1 cellular context compared by ENCODE assay signal in the genomic region with DNA sequence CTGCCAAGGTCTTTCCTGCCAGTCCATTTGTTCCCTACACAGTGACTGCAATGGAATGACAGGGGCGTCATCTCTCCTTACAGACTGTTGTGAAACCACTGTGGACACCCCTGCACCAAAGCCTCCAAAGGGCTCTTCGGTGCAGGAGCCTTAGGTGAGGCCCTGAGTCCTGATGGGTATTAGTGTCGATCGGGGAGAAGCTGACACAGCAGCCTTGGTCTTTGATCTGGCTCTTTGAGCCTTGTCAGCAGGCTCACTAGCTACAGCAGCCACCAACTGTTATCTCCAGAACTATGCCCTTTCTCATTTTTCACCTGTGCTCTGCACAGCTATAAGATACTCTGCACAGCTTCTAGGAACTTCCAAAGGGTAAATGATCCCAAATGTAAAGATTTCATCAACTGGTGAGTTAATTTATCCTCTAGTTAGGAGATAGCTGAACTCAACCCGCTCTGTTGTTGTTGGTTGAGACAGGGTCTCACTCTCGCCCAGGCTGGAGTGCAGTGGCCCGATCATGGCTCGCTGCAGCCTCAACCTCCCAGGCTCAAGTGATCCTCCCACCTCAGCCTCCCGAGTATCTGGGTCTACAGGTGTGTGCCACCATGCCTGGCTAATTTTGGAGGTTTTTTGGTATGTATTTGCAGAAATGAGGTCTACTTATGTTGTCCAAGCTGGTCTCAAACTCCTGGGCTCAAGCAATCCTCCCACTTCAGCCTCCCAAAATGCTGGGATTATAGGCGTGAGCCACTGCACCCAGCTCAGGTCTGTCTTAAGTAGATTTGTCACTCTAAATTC.
TF ChIP-seq lines count a peak whose summit lies in the region.

No MANE protein-coding gene starts in this region.

TF ChIP-seq in GM23338, 12 proteins besides CTCF, POLR2A, EP300 and RAD21:
- TF ChIP-seq EZH2 (IDR thresholded peaks at IDR 0.05; ENCODE audit: low read depth, unreplicated experiment), result no peak
- no peak for TF ChIP-seq STAT1 (IDR thresholded peaks at IDR 0.05; ENCODE audit: unreplicated experiment)
- TF ChIP-seq NANOG (IDR thresholded peaks at IDR 0.05; ENCODE audit: borderline replicate concordance), result no peak
- TF ChIP-seq, protein P1, sequence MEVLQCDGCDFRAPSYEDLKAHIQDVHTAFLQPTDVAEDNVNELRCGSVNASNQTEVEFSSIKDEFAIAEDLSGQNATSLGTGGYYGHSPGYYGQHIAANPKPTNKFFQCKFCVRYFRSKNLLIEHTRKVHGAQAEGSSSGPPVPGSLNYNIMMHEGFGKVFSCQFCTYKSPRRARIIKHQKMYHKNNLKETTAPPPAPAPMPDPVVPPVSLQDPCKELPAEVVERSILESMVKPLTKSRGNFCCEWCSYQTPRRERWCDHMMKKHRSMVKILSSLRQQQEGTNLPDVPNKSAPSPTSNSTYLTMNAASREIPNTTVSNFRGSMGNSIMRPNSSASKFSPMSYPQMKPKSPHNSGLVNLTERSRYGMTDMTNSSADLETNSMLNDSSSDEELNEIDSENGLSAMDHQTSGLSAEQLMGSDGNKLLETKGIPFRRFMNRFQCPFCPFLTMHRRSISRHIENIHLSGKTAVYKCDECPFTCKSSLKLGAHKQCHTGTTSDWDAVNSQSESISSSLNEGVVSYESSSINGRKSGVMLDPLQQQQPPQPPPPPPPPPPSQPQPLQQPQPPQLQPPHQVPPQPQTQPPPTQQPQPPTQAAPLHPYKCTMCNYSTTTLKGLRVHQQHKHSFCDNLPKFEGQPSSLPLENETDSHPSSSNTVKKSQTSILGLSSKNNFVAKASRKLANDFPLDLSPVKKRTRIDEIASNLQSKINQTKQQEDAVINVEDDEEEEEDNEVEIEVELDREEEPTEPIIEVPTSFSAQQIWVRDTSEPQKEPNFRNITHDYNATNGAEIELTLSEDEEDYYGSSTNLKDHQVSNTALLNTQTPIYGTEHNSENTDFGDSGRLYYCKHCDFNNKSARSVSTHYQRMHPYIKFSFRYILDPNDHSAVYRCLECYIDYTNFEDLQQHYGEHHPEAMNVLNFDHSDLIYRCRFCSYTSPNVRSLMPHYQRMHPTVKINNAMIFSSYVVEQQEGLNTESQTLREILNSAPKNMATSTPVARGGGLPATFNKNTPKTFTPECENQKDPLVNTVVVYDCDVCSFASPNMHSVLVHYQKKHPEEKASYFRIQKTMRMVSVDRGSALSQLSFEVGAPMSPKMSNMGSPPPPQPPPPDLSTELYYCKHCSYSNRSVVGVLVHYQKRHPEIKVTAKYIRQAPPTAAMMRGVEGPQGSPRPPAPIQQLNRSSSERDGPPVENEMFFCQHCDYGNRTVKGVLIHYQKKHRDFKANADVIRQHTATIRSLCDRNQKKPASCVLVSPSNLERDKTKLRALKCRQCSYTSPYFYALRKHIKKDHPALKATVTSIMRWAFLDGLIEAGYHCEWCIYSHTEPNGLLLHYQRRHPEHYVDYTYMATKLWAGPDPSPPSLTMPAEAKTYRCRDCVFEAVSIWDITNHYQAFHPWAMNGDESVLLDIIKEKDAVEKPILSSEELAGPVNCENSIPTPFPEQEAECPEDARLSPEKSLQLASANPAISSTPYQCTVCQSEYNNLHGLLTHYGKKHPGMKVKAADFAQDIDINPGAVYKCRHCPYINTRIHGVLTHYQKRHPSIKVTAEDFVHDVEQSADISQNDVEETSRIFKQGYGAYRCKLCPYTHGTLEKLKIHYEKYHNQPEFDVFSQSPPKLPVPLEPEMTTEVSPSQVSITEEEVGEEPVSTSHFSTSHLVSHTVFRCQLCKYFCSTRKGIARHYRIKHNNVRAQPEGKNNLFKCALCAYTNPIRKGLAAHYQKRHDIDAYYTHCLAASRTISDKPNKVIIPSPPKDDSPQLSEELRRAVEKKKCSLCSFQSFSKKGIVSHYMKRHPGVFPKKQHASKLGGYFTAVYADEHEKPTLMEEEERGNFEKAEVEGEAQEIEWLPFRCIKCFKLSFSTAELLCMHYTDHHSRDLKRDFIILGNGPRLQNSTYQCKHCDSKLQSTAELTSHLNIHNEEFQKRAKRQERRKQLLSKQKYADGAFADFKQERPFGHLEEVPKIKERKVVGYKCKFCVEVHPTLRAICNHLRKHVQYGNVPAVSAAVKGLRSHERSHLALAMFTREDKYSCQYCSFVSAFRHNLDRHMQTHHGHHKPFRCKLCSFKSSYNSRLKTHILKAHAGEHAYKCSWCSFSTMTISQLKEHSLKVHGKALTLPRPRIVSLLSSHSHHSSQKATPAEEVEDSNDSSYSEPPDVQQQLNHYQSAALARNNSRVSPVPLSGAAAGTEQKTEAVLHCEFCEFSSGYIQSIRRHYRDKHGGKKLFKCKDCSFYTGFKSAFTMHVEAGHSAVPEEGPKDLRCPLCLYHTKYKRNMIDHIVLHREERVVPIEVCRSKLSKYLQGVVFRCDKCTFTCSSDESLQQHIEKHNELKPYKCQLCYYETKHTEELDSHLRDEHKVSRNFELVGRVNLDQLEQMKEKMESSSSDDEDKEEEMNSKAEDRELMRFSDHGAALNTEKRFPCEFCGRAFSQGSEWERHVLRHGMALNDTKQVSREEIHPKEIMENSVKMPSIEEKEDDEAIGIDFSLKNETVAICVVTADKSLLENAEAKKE (CRISPR knock-in tag; IDR thresholded peaks at IDR 0.05), result no peak
- TF ChIP-seq ETS1 (IDR thresholded peaks at IDR 0.05), result no peak
- TF ChIP-seq ZNF114 (CRISPR knock-in tag; IDR thresholded peaks at IDR 0.05), result no peak
- TF ChIP-seq CREB1 (CRISPR knock-in tag; IDR thresholded peaks at IDR 0.05; ENCODE audit: low read depth), result no peak
- TF ChIP-seq POLR2AphosphoS5 (IDR thresholded peaks at IDR 0.05; ENCODE audit: low read depth), result no peak
- no peak for TF ChIP-seq ZNF331 (CRISPR knock-in tag; IDR thresholded peaks at IDR 0.05; ENCODE audit: low read depth)
- no peak for TF ChIP-seq REST (IDR thresholded peaks at IDR 0.05; ENCODE audit: unreplicated experiment)
- TF ChIP-seq JUNB (IDR thresholded peaks at IDR 0.05; ENCODE audit: unreplicated experiment), result no peak
- TF ChIP-seq EZH2phosphoT487 (IDR thresholded peaks at IDR 0.05; ENCODE audit: unreplicated experiment), result no peak
